In genomic region chr3:149581248-149581647, GRCh38 we compare ENCODE assay signal across 11 cellular contexts.
DNase-seq lines count a peak whose midpoint lies in the region; ATAC-seq, FAIRE-seq and TF ChIP-seq lines count a peak whose summit lies in the region.
"Had no signal": no experiment of that assay in that cellular context is flagged by ENCODE, and none has a peak within 500 bp of the region (broad histone marks: within the 10 kb centered on the region; RNA-seq: fewer than 3 reads in every experiment).

No MANE protein-coding gene starts in this region.

- intact Hi-C loops in pancreas (cut with DNase I), result no loop called here

- FAIRE-seq in pancreas (lab: Jason Lieb, UNC), result no peak

- H4K20me1 ChIP-seq in fibroblast of lung (ENCODE audit: control insufficient read depth, extremely low read depth, insufficient read depth, low read length), result no peaks in the 10 kb centered on the region

- H3K4me1 Mint-ChIP-seq in activated T-cell treated with anti-CD3 and anti-CD28 coated beads, Interleukin-2, amount 50 U/mL, for 72 hours (ENCODE audit: low read depth), result peaks cover 44% of the 10 kb centered on the region

- H3K4me2 ChIP-seq in fibroblast of lung (ENCODE audit: extremely low read depth, insufficient read depth, low read length), result no peak overlapping the region

- H3K36me3 ChIP-seq in fibroblast of lung (ENCODE audit: control insufficient read depth, insufficient read depth, low read length), result no peaks in the 10 kb centered on the region
- H3K36me3 ChIP-seq in thoracic aorta, result no peaks in the 10 kb centered on the region
- no peaks in the 10 kb centered on the region for H3K36me3 ChIP-seq in pancreas

- no peak for DNase-seq in activated T-cell treated with anti-CD3 and anti-CD28 coated beads, Interleukin-2, amount 50 U/mL, for 72 hours
- no peak for DNase-seq in activated T-cell treated with anti-CD3 and anti-CD28 coated beads, Interleukin-2, amount 50 U/mL, for 48 hours
- DNase-seq in RWPE1 (ENCODE audit: low spot score) (no peak), fibroblast of lung (ENCODE audit: low read depth in 2 of 2) (peak in 1 of 2 donors; percentile 80), thoracic aorta (ENCODE audit: low spot score) (no peak), pancreas (no peak), NK-92 (lab: John Stamatoyannopoulos, UW; ENCODE audit: unreplicated experiment) (no peak)
- DNase-seq: effector CD4-positive, alpha-beta T cell had no signal

- CTCF ChIA-PET in RWPE1 (lab: Yijun Ruan, JAX), result interaction anchor here (0.7 to 0.9 kb wide), 3 partner anchors 14 to 51 kb away, joined by 3 to 8 read pairs (median 5); no protein-coding TSS in a partner anchor

- no peaks in the 10 kb centered on the region for H3K9me3 ChIP-seq in fibroblast of lung (ENCODE audit: control insufficient read depth, insufficient read depth, low read depth, low read length)
- H3K9me3 ChIP-seq in thoracic aorta, result no peaks in the 10 kb centered on the region
- H3K9me3 ChIP-seq in pancreas, result no peaks in the 10 kb centered on the region

- H3K9ac ChIP-seq in fibroblast of lung (ENCODE audit: insufficient read depth, low read length), result no peak overlapping the region

- peaks cover 49% of the 10 kb centered on the region for H3K79me2 ChIP-seq in fibroblast of lung (ENCODE audit: control insufficient read depth, insufficient read depth, low read length)

- POLR2A ChIA-PET in RWPE1 (lab: Yijun Ruan, JAX; ENCODE audit: low non-redundant PET), result no interaction called here

- H3K4me3 Mint-ChIP-seq in activated T-cell treated with anti-CD3 and anti-CD28 coated beads, Interleukin-2, amount 50 U/mL, for 72 hours, result peak overlapping the region; percentile 7 to 50

- H3K4me1 ChIP-seq in fibroblast of lung (ENCODE audit: control insufficient read depth, extremely low read depth, insufficient read depth, low read length) (peaks cover 40% of the 10 kb centered on the region), thoracic aorta (ENCODE audit: control insufficient read depth in 1 of 2, low read depth in 2 of 2) (peaks cover 73 to 93% of the 10 kb centered on the region in 2 donors), pancreas (peaks cover 0 to 13% (median 6%) of the 10 kb centered on the region in 3 donors)

- 72 to 75% methylated on average over 2 of the region's 2 CpGs for WGBS in pancreas, 2 donors

- ATAC-seq in activated T-cell treated with anti-CD3 and anti-CD28 coated beads, Interleukin-2, amount 50 U/mL, for 72 hours (replicated peaks in 1 of 2), result no peak
- ATAC-seq in thoracic aorta (ENCODE audit: insufficient number of reproducible peaks, low FRiP score, low read depth) (no peak), pancreas (no peak), GM21360 (IDR thresholded peaks at IDR 0.05; ENCODE audit: unreplicated experiment) (no peak)

- H3K27me3 Mint-ChIP-seq in activated T-cell treated with anti-CD3 and anti-CD28 coated beads, Interleukin-2, amount 50 U/mL, for 72 hours (ENCODE audit: low read depth), result peaks cover 44% of the 10 kb centered on the region

- H2AFZ ChIP-seq in fibroblast of lung (ENCODE audit: low read length), result no peak overlapping the region

- TF ChIP-seq CTCF in RWPE1 (conservative IDR thresholded peaks at IDR 0.05; ENCODE audit: low read depth), result no peak
- TF ChIP-seq CTCF in fibroblast of lung (conservative IDR thresholded peaks at IDR 0.05 in 1 of 2, IDR thresholded peaks at IDR 0.05 in 1 of 2; ENCODE audit: low read depth in 1 of 2, low read length in 2 of 2), result no peak
- no peak for TF ChIP-seq CTCF in thoracic aorta (IDR thresholded peaks at IDR 0.05)
- TF ChIP-seq CTCF in pancreas (IDR thresholded peaks at IDR 0.05), result no peak

- no peak overlapping the region for H3K27ac Mint-ChIP-seq in activated T-cell treated with anti-CD3 and anti-CD28 coated beads, Interleukin-2, amount 50 U/mL, for 72 hours
- H3K27ac Mint-ChIP-seq: activated T-helper 2 cell treated with anti-CD3 and anti-CD28 coated beads, Interferon-gamma antibody, Interleukin-2, Interleukin-4, amounts not matched to agents 10 μg/mL and 5 μg/mL and 100 μg/mL, durations not matched to agents 14 hours and 24 hours and 36 hours had no signal

- H3K36me3 Mint-ChIP-seq in activated T-cell treated with anti-CD3 and anti-CD28 coated beads, Interleukin-2, amount 50 U/mL, for 72 hours (ENCODE audit: insufficient read depth in 2 of 2), result no peaks in the 10 kb centered on the region

- H3K4me3 ChIP-seq in fibroblast of lung (replicated peaks in 1 of 4; ENCODE audit: control extremely low read depth in 1 of 4, insufficient read depth in 1 of 4, low read depth in 3 of 4, low read length in 4 of 4) (no peak overlapping the region), thoracic aorta (peak overlapping the region; percentile 30), pancreas (no peak overlapping the region)
- H3K4me3 ChIP-seq: K562 had no signal

- H3K27me3 ChIP-seq in fibroblast of lung (ENCODE audit: control insufficient read depth, insufficient read depth, low read length), result no peaks in the 10 kb centered on the region
- H3K27me3 ChIP-seq in thoracic aorta (replicated peaks; ENCODE audit: insufficient read depth), result no peaks in the 10 kb centered on the region
- no peaks in the 10 kb centered on the region for H3K27me3 ChIP-seq in pancreas

- H3K27ac ChIP-seq in RWPE1 (peak overlapping the region; percentile 90), fibroblast of lung (ENCODE audit: insufficient read depth, low read length) (peak overlapping the region; percentile 57), thoracic aorta (peak overlapping the region; percentile 14 to 88), pancreas (peak overlapping the region in 2 of 4 donors; percentile 37 to 58)

- H3K9me3 Mint-ChIP-seq in activated T-cell treated with anti-CD3 and anti-CD28 coated beads, Interleukin-2, amount 50 U/mL, for 72 hours, result no peaks in the 10 kb centered on the region
- H3K9me3 Mint-ChIP-seq: activated T-helper 2 cell treated with anti-CD3 and anti-CD28 coated beads, Interferon-gamma antibody, Interleukin-2, Interleukin-4, amounts not matched to agents 10 μg/mL and 5 μg/mL and 100 μg/mL, durations not matched to agents 14 hours and 24 hours and 36 hours had no signal
